Comparison of ENCODE assay signal across 1 cellular context in the genomic region with DNA sequence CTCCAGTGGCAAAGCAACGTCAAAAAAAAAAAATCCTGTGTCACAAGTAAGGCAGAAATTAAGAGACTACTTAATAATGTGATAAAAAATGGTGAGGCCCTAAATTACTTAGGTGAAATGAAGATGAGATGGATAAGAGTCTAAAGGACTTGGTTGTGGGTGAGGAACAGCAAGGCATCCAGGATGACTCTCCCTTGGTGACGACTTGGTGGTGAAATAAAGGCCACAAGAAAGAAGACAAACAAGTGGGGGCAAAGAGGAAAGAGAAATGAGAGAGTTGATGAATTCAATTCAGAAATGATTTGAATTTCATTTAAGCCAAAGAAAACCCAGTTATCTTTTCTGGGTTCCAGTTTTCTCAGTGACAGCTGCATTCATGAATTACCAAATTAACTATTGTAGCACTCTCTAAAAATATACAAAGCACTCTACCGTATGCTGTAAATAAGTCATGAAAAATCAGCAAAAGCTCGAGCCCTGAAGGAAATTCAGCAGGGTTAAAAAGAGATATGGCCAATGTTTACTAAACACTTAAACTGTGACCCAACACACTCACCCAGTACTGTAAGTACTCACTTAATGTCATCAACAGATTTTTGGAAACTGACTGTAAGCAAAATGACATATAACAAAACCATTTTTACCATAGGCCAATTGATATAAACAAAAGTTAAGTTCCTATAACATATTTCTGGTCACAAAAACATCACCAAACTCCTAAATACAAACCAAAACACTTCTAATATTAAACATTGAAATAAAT.
TF ChIP-seq lines count a peak whose summit lies in the region.

No MANE protein-coding gene starts in this region.

TF ChIP-seq in IMR-90, 13 proteins besides CTCF, POLR2A, EP300 and RAD21:
- TF ChIP-seq, protein P1, sequence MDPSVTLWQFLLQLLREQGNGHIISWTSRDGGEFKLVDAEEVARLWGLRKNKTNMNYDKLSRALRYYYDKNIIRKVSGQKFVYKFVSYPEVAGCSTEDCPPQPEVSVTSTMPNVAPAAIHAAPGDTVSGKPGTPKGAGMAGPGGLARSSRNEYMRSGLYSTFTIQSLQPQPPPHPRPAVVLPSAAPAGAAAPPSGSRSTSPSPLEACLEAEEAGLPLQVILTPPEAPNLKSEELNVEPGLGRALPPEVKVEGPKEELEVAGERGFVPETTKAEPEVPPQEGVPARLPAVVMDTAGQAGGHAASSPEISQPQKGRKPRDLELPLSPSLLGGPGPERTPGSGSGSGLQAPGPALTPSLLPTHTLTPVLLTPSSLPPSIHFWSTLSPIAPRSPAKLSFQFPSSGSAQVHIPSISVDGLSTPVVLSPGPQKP (IDR thresholded peaks at IDR 0.05; ENCODE audit: borderline replicate concordance, low read depth, low read length) = no peak
- TF ChIP-seq, protein P2, sequence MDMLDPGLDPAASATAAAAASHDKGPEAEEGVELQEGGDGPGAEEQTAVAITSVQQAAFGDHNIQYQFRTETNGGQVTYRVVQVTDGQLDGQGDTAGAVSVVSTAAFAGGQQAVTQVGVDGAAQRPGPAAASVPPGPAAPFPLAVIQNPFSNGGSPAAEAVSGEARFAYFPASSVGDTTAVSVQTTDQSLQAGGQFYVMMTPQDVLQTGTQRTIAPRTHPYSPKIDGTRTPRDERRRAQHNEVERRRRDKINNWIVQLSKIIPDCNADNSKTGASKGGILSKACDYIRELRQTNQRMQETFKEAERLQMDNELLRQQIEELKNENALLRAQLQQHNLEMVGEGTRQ (IDR thresholded peaks at IDR 0.05; ENCODE audit: low read depth, low read length) = no peak
- TF ChIP-seq MXI1 (IDR thresholded peaks at IDR 0.05; ENCODE audit: borderline replicate concordance, low read depth, low read length) (no peak), BHLHE40 (IDR thresholded peaks at IDR 0.05; ENCODE audit: low read depth, low read length) (no peak), NFE2L2 (IDR thresholded peaks at IDR 0.05; ENCODE audit: low read depth, low read length) (no peak), MAFK (IDR thresholded peaks at IDR 0.05; ENCODE audit: low read depth, low read length) (no peak), CHD1 (IDR thresholded peaks at IDR 0.05; ENCODE audit: low read depth, low read length) (no peak), FOS (IDR thresholded peaks at IDR 0.05; ENCODE audit: low read depth, low read length) (no peak), CEBPB (IDR thresholded peaks at IDR 0.05; ENCODE audit: low read depth, low read length) (no peak), MAZ (IDR thresholded peaks at IDR 0.05; ENCODE audit: borderline replicate concordance, low read depth, low read length) (no peak), RCOR1 (IDR thresholded peaks at IDR 0.05; ENCODE audit: insufficient replicate concordance, low read length) (no peak), RFX5 (IDR thresholded peaks at IDR 0.05; ENCODE audit: low read depth, low read length) (no peak), SMC3 (IDR thresholded peaks at IDR 0.05; ENCODE audit: low read depth, low read length) (no peak)
